Comparison of ENCODE assay signal across 8 cellular contexts in genomic region chr2:127386764-127387654, GRCh38. TPM values are rescaled to one million over a fixed set of nuclear protein-coding genes. Genes with fewer than 3 reads are reported as not detected.
DNase-seq lines count a peak whose midpoint lies in the region; ATAC-seq, FAIRE-seq and TF ChIP-seq lines count a peak whose summit lies in the region.

No MANE protein-coding gene starts in this region.

- H3K9me3 ChIP-seq in liver (ENCODE audit: control insufficient read depth in 4 of 4, low read length in 3 of 4) = no peaks in the 10 kb centered on the region

- no peaks in the 10 kb centered on the region for H3K9me3 Mint-ChIP-seq in dendritic cell treated with granulocyte-macrophage colony-stimulating factor and Interleukin-4, amounts not matched to agents 40 ng/mL and 50 ng/mL, for 4 days

- under 1% methylated on average over 58 of the region's 58 CpGs for WGBS in liver

- peaks cover 33% of the 10 kb centered on the region for H3K36me3 Mint-ChIP-seq in dendritic cell treated with granulocyte-macrophage colony-stimulating factor and Interleukin-4, amounts not matched to agents 40 ng/mL and 50 ng/mL, for 4 days (ENCODE audit: low read depth)

- peak; percentile 93 for DNase-seq in AG10803 (ENCODE audit: low read depth)
- DNase-seq in GM19239 (ENCODE audit: insufficient read length, low spot score) = peak; percentile 72
- DNase-seq in NCI-H524 treated with DMSO at 0.1 percent for 48 hours (lab: John Stamatoyannopoulos, UW) = peak; percentile 41
- peak; percentile 75 for DNase-seq in activated CD4-positive, alpha-beta T cell treated with anti-CD3 and anti-CD28 coated beads, Interleukin-2, amount 50 U/mL, for 1 hour
- peak; percentile 78 for DNase-seq in stimulated activated CD4-positive, alpha-beta T cell treated with anti-CD3 and anti-CD28 coated beads, Interleukin-4, amount 100 ng/mL, for 1 hour

- FAIRE-seq in GM19239 (lab: Jason Lieb, UNC) = peak; percentile 84

- H3K4me3 ChIP-seq in AG10803 (ENCODE audit: low read length) (peak overlapping the region; percentile 88), liver (ENCODE audit: low read depth in 1 of 3, low read length in 3 of 3) (peak overlapping the region; percentile 59 to 93 (median 71))

- no peak for TF ChIP-seq CTCF in AG10803 (conservative IDR thresholded peaks at IDR 0.05; ENCODE audit: low read length)
- TF ChIP-seq CTCF in liver (IDR thresholded peaks at IDR 0.05; ENCODE audit: low read depth, low read length, missing input control) = no peak

- H3K27me3 Mint-ChIP-seq in dendritic cell treated with granulocyte-macrophage colony-stimulating factor and Interleukin-4, amounts not matched to agents 40 ng/mL and 50 ng/mL, for 4 days = no peaks in the 10 kb centered on the region

- H3K4me3 Mint-ChIP-seq in dendritic cell treated with granulocyte-macrophage colony-stimulating factor and Interleukin-4, amounts not matched to agents 40 ng/mL and 50 ng/mL, for 4 days = peak overlapping the region; percentile 80

- peak overlapping the region; percentile 97 for H3K27ac Mint-ChIP-seq in dendritic cell treated with granulocyte-macrophage colony-stimulating factor and Interleukin-4, amounts not matched to agents 40 ng/mL and 50 ng/mL, for 4 days

- H3K27me3 ChIP-seq in liver (ENCODE audit: control insufficient read depth in 4 of 4, insufficient read depth in 4 of 4, low read length in 3 of 4) = no peaks in the 10 kb centered on the region

- peak overlapping the region; percentile 70 to 92 for H3K9ac ChIP-seq in liver (ENCODE audit: low read depth in 1 of 2, low read length in 2 of 2)

- H3K27ac ChIP-seq in liver (ENCODE audit: low read depth in 1 of 2, low read length in 2 of 2) = peak overlapping the region; percentile 99 to 100

- intact Hi-C loops in dendritic cell treated with granulocyte-macrophage colony-stimulating factor and Interleukin-4, amounts not matched to agents 40 ng/mL and 50 ng/mL, for 4 days (cut with micrococcal nuclease) = loop anchor here (1.0 to 2.0 kb wide), 2 partner anchors 24 to 36 kb away; no protein-coding TSS in a partner anchor

- peaks cover 70% of the 10 kb centered on the region for H3K4me1 Mint-ChIP-seq in dendritic cell treated with granulocyte-macrophage colony-stimulating factor and Interleukin-4, amounts not matched to agents 40 ng/mL and 50 ng/mL, for 4 days (ENCODE audit: low read depth)

- ATAC-seq in HG03432 (IDR thresholded peaks at IDR 0.05; ENCODE audit: unreplicated experiment) = peak; percentile 75

- no peaks in the 10 kb centered on the region for H3K36me3 ChIP-seq in liver (ENCODE audit: control insufficient read depth in 4 of 4, insufficient read depth in 3 of 4, low read depth in 1 of 4, low read length in 3 of 4)

- peak in 1 of 2 donors; percentile 34 for TF ChIP-seq RAD21 in liver (IDR thresholded peaks at IDR 0.05)

- peaks cover 6 to 35% (median 18%) of the 10 kb centered on the region in 4 donors for H3K4me1 ChIP-seq in liver (ENCODE audit: control insufficient read depth in 4 of 4, insufficient read depth in 4 of 4, low read length in 3 of 4)

TF ChIP-seq in liver, 16 proteins besides CTCF, POLR2A, EP300 and RAD21:
- TF ChIP-seq, protein P1, sequence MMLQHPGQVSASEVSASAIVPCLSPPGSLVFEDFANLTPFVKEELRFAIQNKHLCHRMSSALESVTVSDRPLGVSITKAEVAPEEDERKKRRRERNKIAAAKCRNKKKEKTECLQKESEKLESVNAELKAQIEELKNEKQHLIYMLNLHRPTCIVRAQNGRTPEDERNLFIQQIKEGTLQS (IDR thresholded peaks at IDR 0.05) = no peak
- TF ChIP-seq HNF4A (conservative IDR thresholded peaks at IDR 0.05) (peak in 1 of 2 donors; percentile 33), SP1 (IDR thresholded peaks at IDR 0.05) (no peak), TAF1 (conservative IDR thresholded peaks at IDR 0.05) (no peak), FOXA1 (IDR thresholded peaks at IDR 0.05) (no peak), REST (IDR thresholded peaks at IDR 0.05) (peak; percentile 16), FOXA2 (IDR thresholded peaks at IDR 0.05) (no peak), YY1 (IDR thresholded peaks at IDR 0.05) (peak; percentile 23), HNF4G (IDR thresholded peaks at IDR 0.05) (no peak), JUND (IDR thresholded peaks at IDR 0.05) (no peak), NR2F2 (IDR thresholded peaks at IDR 0.05) (no peak), ZBTB33 (IDR thresholded peaks at IDR 0.05) (no peak), EGR1 (IDR thresholded peaks at IDR 0.05; ENCODE audit: low read depth in 2 of 2) (no peak), GABPA (IDR thresholded peaks at IDR 0.05 in 1 of 2, conservative IDR thresholded peaks at IDR 0.05 in 1 of 2) (no peak), RXRA (IDR thresholded peaks at IDR 0.05) (peak in 1 of 2 donors; percentile 19)
- TF ChIP-seq, protein P2, sequence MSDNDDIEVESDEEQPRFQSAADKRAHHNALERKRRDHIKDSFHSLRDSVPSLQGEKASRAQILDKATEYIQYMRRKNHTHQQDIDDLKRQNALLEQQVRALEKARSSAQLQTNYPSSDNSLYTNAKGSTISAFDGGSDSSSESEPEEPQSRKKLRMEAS (IDR thresholded peaks at IDR 0.05) = no peak

RNA-seq across cellular contexts. Expression of gene MAP3K2, which starts 0.8 kb away (rescaled TPM):
- 10 to 100 TPM; 22.0 to 46.2 TPM for total RNA-seq in liver
- 10 to 100 TPM in 1 of 2 donors, 1 to 10 TPM in 1; 5.9 to 12.1 TPM for polyA plus RNA-seq in liver

RNA-seq across cellular contexts. Expression of gene PROC, which starts 31.2 kb away (rescaled TPM):
- 100 to 1,000 TPM; 150 to 376 TPM for total RNA-seq in liver
- 100 to 1,000 TPM; 305 to 407 TPM for polyA plus RNA-seq in liver

Comparison
In these comparisons a context has a peak if more than half of its experiments do, and no peak if none do; other contexts are left out.
1. Peak in every context shown above with its lines: DNase-seq, ATAC-seq, H3K4me3 ChIP-seq and H3K27ac ChIP-seq.
2. DNase-seq: peak in every context shown above with its lines; median percentile 93 in AG10803; 78 in stimulated activated CD4-positive, alpha-beta T cell treated with anti-CD3 and anti-CD28 coated beads, Interleukin-4, amount 100 ng/mL, for 1 hour; 75 in activated CD4-positive, alpha-beta T cell treated with anti-CD3 and anti-CD28 coated beads, Interleukin-2, amount 50 U/mL, for 1 hour; 72 in GM19239; 41 in NCI-H524 treated with DMSO at 0.1 percent for 48 hours.